In genomic region chr14:102052522-102052921, GRCh38 we compare ENCODE assay signal across 20 cellular contexts. TPM values are rescaled to one million over a fixed set of nuclear protein-coding genes. Genes with fewer than 3 reads are reported as not detected.
A peak's percentile ranks its signal among the peaks of the same experiment; 100 is the strongest.
DNase-seq lines count a peak whose midpoint lies in the region; ATAC-seq and TF ChIP-seq lines count a peak whose summit lies in the region.
"Had no signal": no experiment of that assay in that cellular context is flagged by ENCODE, and none has a peak within 500 bp of the region (broad histone marks: within the 10 kb centered on the region; RNA-seq: fewer than 3 reads in every experiment).

No MANE protein-coding gene starts in this region.

- TF ChIP-seq CTCF in activated CD8-positive, alpha-beta T cell treated with anti-CD3 and anti-CD28 coated beads for 36 hours (IDR thresholded peaks at IDR 0.05) = no peak
- no peak for TF ChIP-seq CTCF in CD4-positive, alpha-beta T cell (IDR thresholded peaks at IDR 0.05)
- no peak for TF ChIP-seq CTCF in HFFc6 (IDR thresholded peaks at IDR 0.05)
- no peak for TF ChIP-seq CTCF in endothelial cell (IDR thresholded peaks at IDR 0.05; ENCODE audit: unreplicated experiment)

- peaks cover 47% of the 10 kb centered on the region for H3K36me3 Mint-ChIP-seq in activated CD8-positive, alpha-beta T cell treated with anti-CD3 and anti-CD28 coated beads, Interleukin-2, amount 10 ng/mL, durations not matched to agents 7 days and 5 days (ENCODE audit: low read depth)
- peaks cover 27% of the 10 kb centered on the region for H3K36me3 Mint-ChIP-seq in activated CD8-positive, alpha-beta T cell treated with anti-CD3 and anti-CD28 coated beads for 36 hours (ENCODE audit: low read depth)
- peaks cover 61% of the 10 kb centered on the region for H3K36me3 Mint-ChIP-seq in CD4-positive, alpha-beta T cell (ENCODE audit: low read depth)
- H3K36me3 Mint-ChIP-seq in HFFc6 (ENCODE audit: low read depth) (peaks cover 53% of the 10 kb centered on the region), endothelial cell (ENCODE audit: low read depth, unreplicated experiment) (peaks cover 49% of the 10 kb centered on the region)

- H3K4me3 Mint-ChIP-seq in activated CD8-positive, alpha-beta T cell treated with anti-CD3 and anti-CD28 coated beads, Interleukin-2, amount 10 ng/mL, durations not matched to agents 7 days and 5 days = no peak overlapping the region
- no peak overlapping the region for H3K4me3 Mint-ChIP-seq in activated CD8-positive, alpha-beta T cell treated with anti-CD3 and anti-CD28 coated beads for 36 hours
- H3K4me3 Mint-ChIP-seq in CD4-positive, alpha-beta T cell = no peak overlapping the region
- H3K4me3 Mint-ChIP-seq in HFFc6 = no peak overlapping the region
- peak overlapping the region; percentile 38 for H3K4me3 Mint-ChIP-seq in endothelial cell (ENCODE audit: unreplicated experiment)
- H3K4me3 Mint-ChIP-seq: CD4-positive, alpha-beta memory T cell; IgD-negative memory B cell had no signal

- intact Hi-C loops in activated CD8-positive, alpha-beta T cell treated with anti-CD3 and anti-CD28 coated beads for 36 hours (cut with micrococcal nuclease) = no loop called here
- intact Hi-C loops in CD4-positive, alpha-beta T cell (cut with DNase I, micrococcal nuclease) = no loop called here
- intact Hi-C loops in posterior vena cava (cut with DNase I) = no loop called here
- intact Hi-C loops in right cardiac atrium (cut with DNase I) = no loop called here

- CTCF ChIA-PET in activated CD8-positive, alpha-beta T cell treated with anti-CD3 and anti-CD28 coated beads, Interleukin-2, amount 10 ng/mL, durations not matched to agents 7 days and 5 days (lab: Charles Lee) = interaction anchor here (2.2 kb wide), 1 partner anchor 44 kb away, joined by 6 read pairs; no protein-coding TSS in a partner anchor
- CTCF ChIA-PET in activated CD8-positive, alpha-beta T cell treated with anti-CD3 and anti-CD28 coated beads for 36 hours (lab: Charles Lee) = interaction anchor here (1.4 to 1.5 kb wide), 2 partner anchors 44 to 91 kb away, joined by 3 to 5 read pairs; no protein-coding TSS in a partner anchor
- CTCF ChIA-PET in CD4-positive, alpha-beta T cell (lab: Charles Lee) = interaction anchor here (1.9 kb wide), 1 partner anchor 44 kb away, joined by 6 read pairs; no protein-coding TSS in a partner anchor

- no peaks in the 10 kb centered on the region for H3K9me3 Mint-ChIP-seq in activated CD8-positive, alpha-beta T cell treated with anti-CD3 and anti-CD28 coated beads, Interleukin-2, amount 10 ng/mL, durations not matched to agents 7 days and 5 days (ENCODE audit: insufficient read depth)
- no peaks in the 10 kb centered on the region for H3K9me3 Mint-ChIP-seq in activated CD8-positive, alpha-beta T cell treated with anti-CD3 and anti-CD28 coated beads for 36 hours
- no peaks in the 10 kb centered on the region for H3K9me3 Mint-ChIP-seq in CD4-positive, alpha-beta T cell
- H3K9me3 Mint-ChIP-seq in HFFc6 (peaks cover 3% of the 10 kb centered on the region; the same call in 1 of the 2 replicates), endothelial cell (ENCODE audit: unreplicated experiment) (no peaks in the 10 kb centered on the region)
- H3K9me3 Mint-ChIP-seq: CD4-positive, alpha-beta memory T cell; IgD-negative memory B cell had no signal

- no peak for ATAC-seq in activated CD8-positive, alpha-beta T cell treated with anti-CD3 and anti-CD28 coated beads, Interleukin-2, amount 10 ng/mL, durations not matched to agents 7 days and 5 days
- no peak for ATAC-seq in activated CD8-positive, alpha-beta T cell treated with anti-CD3 and anti-CD28 coated beads for 36 hours
- no peak for ATAC-seq in CD4-positive, alpha-beta T cell (ENCODE audit: poor library complexity)
- ATAC-seq in right cardiac atrium (no peak), GM18873 (IDR thresholded peaks at IDR 0.05; ENCODE audit: low FRiP score, unreplicated experiment) (no peak)
- ATAC-seq: A549 had no signal

- H3K27me3 Mint-ChIP-seq in activated CD8-positive, alpha-beta T cell treated with anti-CD3 and anti-CD28 coated beads, Interleukin-2, amount 10 ng/mL, durations not matched to agents 7 days and 5 days (ENCODE audit: low read depth) = no peaks in the 10 kb centered on the region
- no peaks in the 10 kb centered on the region for H3K27me3 Mint-ChIP-seq in activated CD8-positive, alpha-beta T cell treated with anti-CD3 and anti-CD28 coated beads for 36 hours
- H3K27me3 Mint-ChIP-seq in CD4-positive, alpha-beta T cell = no peaks in the 10 kb centered on the region
- H3K27me3 Mint-ChIP-seq in HFFc6 (ENCODE audit: insufficient read depth) (peaks cover 11% of the 10 kb centered on the region), endothelial cell (ENCODE audit: unreplicated experiment) (peaks cover 8% of the 10 kb centered on the region)
- H3K27me3 Mint-ChIP-seq: CD4-positive, alpha-beta memory T cell; IgD-negative memory B cell had no signal

- POLR2A ChIA-PET in activated CD8-positive, alpha-beta T cell treated with anti-CD3 and anti-CD28 coated beads, Interleukin-2, amount 10 ng/mL, durations not matched to agents 7 days and 5 days (lab: Charles Lee) = no interaction called here
- POLR2A ChIA-PET in activated CD8-positive, alpha-beta T cell treated with anti-CD3 and anti-CD28 coated beads for 36 hours (lab: Charles Lee) = interaction anchor here (0.6 to 1.1 kb wide), 3 partner anchors 10 to 186 kb away, joined by 3 to 4 read pairs (median 4); no protein-coding TSS in a partner anchor
- POLR2A ChIA-PET in CD4-positive, alpha-beta T cell (lab: Charles Lee) = no interaction called here

- peaks cover 2% of the 10 kb centered on the region for H3K4me1 Mint-ChIP-seq in activated CD8-positive, alpha-beta T cell treated with anti-CD3 and anti-CD28 coated beads, Interleukin-2, amount 10 ng/mL, durations not matched to agents 7 days and 5 days (ENCODE audit: low read depth)
- peaks cover 7% of the 10 kb centered on the region for H3K4me1 Mint-ChIP-seq in activated CD8-positive, alpha-beta T cell treated with anti-CD3 and anti-CD28 coated beads for 36 hours (ENCODE audit: low read depth)
- no peaks in the 10 kb centered on the region for H3K4me1 Mint-ChIP-seq in CD4-positive, alpha-beta T cell (ENCODE audit: low read depth)
- H3K4me1 Mint-ChIP-seq in HFFc6 (ENCODE audit: low read depth) (peaks cover 30% of the 10 kb centered on the region), endothelial cell (ENCODE audit: unreplicated experiment) (no peaks in the 10 kb centered on the region)

- H3K4me1 ChIP-seq in right cardiac atrium (ENCODE audit: control insufficient read depth, insufficient read depth, low read length) = no peaks in the 10 kb centered on the region
- H3K4me1 ChIP-seq: A549, HAP-1 had no signal

- H3K9me3 ChIP-seq in CD4-positive, alpha-beta T cell (ENCODE audit: control insufficient read depth, low read length) = no peaks in the 10 kb centered on the region
- H3K9me3 ChIP-seq in right cardiac atrium (ENCODE audit: control insufficient read depth, low read length) = no peaks in the 10 kb centered on the region
- H3K9me3 ChIP-seq: A549, HAP-1 had no signal

- no peak for DNase-seq in activated CD8-positive, alpha-beta T cell treated with anti-CD3 and anti-CD28 coated beads, Interleukin-2, amount 10 ng/mL, durations not matched to agents 7 days and 5 days
- no peak for DNase-seq in activated CD8-positive, alpha-beta T cell treated with anti-CD3 and anti-CD28 coated beads for 36 hours
- no peak for DNase-seq in CD4-positive, alpha-beta T cell
- DNase-seq in HFFc6 = no peak
- DNase-seq in endothelial cell (ENCODE audit: low spot score) = no peak
- DNase-seq in posterior vena cava (ENCODE audit: low spot score) = no peak
- no peak for DNase-seq in right cardiac atrium
- DNase-seq: AML-193; Calu3; CD4-positive, alpha-beta memory T cell; DMS79 treated with DMSO at 0.1 percent for 48 hours; GF-D8; GOT3 had no signal

- H3K27me3 ChIP-seq in CD4-positive, alpha-beta T cell (ENCODE audit: control insufficient read depth, insufficient read depth, low read length) = no peaks in the 10 kb centered on the region
- no peaks in the 10 kb centered on the region for H3K27me3 ChIP-seq in right cardiac atrium (ENCODE audit: control insufficient read depth, insufficient read depth)

- H3K4me3 ChIP-seq in right cardiac atrium (ENCODE audit: low read length) = no peak overlapping the region
- H3K4me3 ChIP-seq: A549, HAP-1 had no signal

- H3K27ac ChIP-seq in CD4-positive, alpha-beta T cell (ENCODE audit: low read depth, low read length) = no peak overlapping the region
- no peak overlapping the region for H3K27ac ChIP-seq in right cardiac atrium (ENCODE audit: low read length)
- H3K27ac ChIP-seq: 22Rv1, A549, C4-2B, HL-60 had no signal

- 86% methylated on average over 10 of the region's 10 CpGs for WGBS in right cardiac atrium

- H3K27ac Mint-ChIP-seq in activated CD8-positive, alpha-beta T cell treated with anti-CD3 and anti-CD28 coated beads, Interleukin-2, amount 10 ng/mL, durations not matched to agents 7 days and 5 days = peak overlapping the region; percentile 34
- no peak overlapping the region for H3K27ac Mint-ChIP-seq in activated CD8-positive, alpha-beta T cell treated with anti-CD3 and anti-CD28 coated beads for 36 hours
- peak overlapping the region; percentile 20 for H3K27ac Mint-ChIP-seq in CD4-positive, alpha-beta T cell
- 0 out of 2 replicates have a peak overlapping the region, but pooled peaks have one; percentile 33 for H3K27ac Mint-ChIP-seq in HFFc6
- H3K27ac Mint-ChIP-seq in endothelial cell (ENCODE audit: unreplicated experiment) = no peak overlapping the region

RNA-seq across cellular contexts. Expression of gene HSP90AA1, which starts 34.3 kb away (rescaled TPM):
- total RNA-seq in activated CD8-positive, alpha-beta T cell treated with anti-CD3 and anti-CD28 coated beads, Interleukin-2, amount 10 ng/mL, durations not matched to agents 7 days and 5 days = 100 to 1,000 TPM; 702 to 715 TPM
- 1,000 to 10,000 TPM; 1,101 to 1,115 TPM for total RNA-seq in activated CD8-positive, alpha-beta T cell treated with anti-CD3 and anti-CD28 coated beads for 36 hours
- 100 to 1,000 TPM; 451 to 462 TPM for total RNA-seq in CD4-positive, alpha-beta T cell
- total RNA-seq in HFFc6 (2021; fragmentation: NEBNext Ultra II Directional; extraction: Animal tissue kit (Norgen Biotek cat#: 25700)) = 100 to 1,000 TPM; 616 to 859 (median 665) TPM
- 246 TPM for total RNA-seq in endothelial cell (ENCODE audit: unreplicated experiment)
- 100 to 1,000 TPM; 274 to 464 TPM for total RNA-seq in posterior vena cava
- 100 to 1,000 TPM; 381 to 731 (median 541) TPM for total RNA-seq in right cardiac atrium
- polyA plus RNA-seq in right cardiac atrium = 504 TPM

Comparison
In these comparisons a context has a peak if more than half of its experiments do, and no peak if none do; other contexts are left out.
1. H3K27ac Mint-ChIP-seq: peak in activated CD8-positive, alpha-beta T cell treated with anti-CD3 and anti-CD28 coated beads, Interleukin-2, amount 10 ng/mL, durations not matched to agents 7 days and 5 days (single experiment), CD4-positive, alpha-beta T cell (single experiment) and HFFc6 (single experiment); none in activated CD8-positive, alpha-beta T cell treated with anti-CD3 and anti-CD28 coated beads for 36 hours (single experiment) and endothelial cell (single experiment).